In the genomic region with DNA sequence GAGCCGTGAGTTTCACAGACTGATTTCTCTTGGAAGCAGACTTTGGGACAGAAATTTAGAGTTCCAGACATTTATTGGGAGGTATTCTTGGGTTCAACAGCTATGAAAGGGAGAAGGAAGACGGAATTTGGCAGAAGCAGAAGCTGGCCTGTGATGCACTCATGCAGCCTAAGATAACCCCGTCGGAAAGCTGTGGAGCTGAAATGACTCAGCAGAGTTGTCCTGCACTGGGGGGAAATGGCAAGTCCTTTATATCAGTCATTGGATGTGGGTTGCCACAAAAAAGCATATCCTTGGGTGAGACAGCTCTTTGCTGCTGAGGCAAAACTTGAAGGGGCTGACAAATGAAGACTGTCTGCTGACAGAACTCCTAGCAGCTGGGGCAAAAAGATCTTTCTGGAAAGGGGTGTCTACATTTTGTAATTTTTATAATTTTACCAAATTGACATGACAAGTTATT, we compare ENCODE assay signal across 8 cellular contexts. TPM values are rescaled to one million over a fixed set of nuclear protein-coding genes. Genes with fewer than 3 reads are reported as not detected.
A peak's percentile ranks its signal among the peaks of the same experiment; 100 is the strongest.
DNase-seq lines count a peak whose midpoint lies in the region; ATAC-seq and TF ChIP-seq lines count a peak whose summit lies in the region.

No MANE protein-coding gene starts in this region.

- peak overlapping the region; percentile 60 for H2AFZ ChIP-seq in GM23248

- intact Hi-C loops in left cardiac atrium (cut with DNase I) (loop anchor here in 1 of 2 donors (10.0 kb wide), 1 partner anchor 47 kb away; no protein-coding TSS in a partner anchor), testis (cut with DNase I; ENCODE audit: low total_unique reads) (loop anchor here (10.0 kb wide), 1 partner anchor 283 kb away; the partner anchor contains the start of gene DNAJB12)

- peak overlapping the region in 10 of 11 experiments; percentile 13 to 65 (median 44); a peak in 17 of 22 replicates for H3K27ac ChIP-seq in BLaER1 treated with 17β-estradiol and CSF1 and Interleukin-3, amounts not matched to agents 10 nM and 100 nM
- H3K27ac ChIP-seq in GM23248, result peak overlapping the region; percentile 47
- H3K27ac ChIP-seq in testis, result no peak overlapping the region

- no peaks in the 10 kb centered on the region for H3K9me2 ChIP-seq in GM23248 (ENCODE audit: insufficient read depth)

- DNase-seq in GM23248 (peak; percentile 87), left cardiac atrium (peak; percentile 59), testis (peak; percentile 21), COLO829 (ENCODE audit: low spot score) (no peak)
- peak; percentile 43 for DNase-seq in T-helper 2 cell treated with Interferon-gamma antibody and Interleukin-4, amounts not matched to agents 5 μg/mL and 100 μg/mL, for 36 hours (ENCODE audit: low spot score)
- no peak for DNase-seq in naive thymus-derived CD8-positive, alpha-beta T cell

- H3K27ac Mint-ChIP-seq in T-helper 2 cell treated with Interferon-gamma antibody and Interleukin-4, amounts not matched to agents 5 μg/mL and 100 μg/mL, for 36 hours, result no peak overlapping the region
- H3K27ac Mint-ChIP-seq in naive thymus-derived CD8-positive, alpha-beta T cell, result no peak overlapping the region

- 4 to 5% methylated on average over 4 of the region's 4 CpGs for WGBS in GM23248 (ENCODE audit: low coverage in 1 of 2, low lambda C conversion rate in 2 of 2, missing lambda C conversion rate in 2 of 2), 2 experiments
- WGBS in testis, 2 donors, result 53 to 54% methylated on average over 4 of the region's 4 CpGs

- no peak overlapping the region for H3K4me3 Mint-ChIP-seq in T-helper 2 cell treated with Interferon-gamma antibody and Interleukin-4, amounts not matched to agents 5 μg/mL and 100 μg/mL, for 36 hours
- no peak overlapping the region for H3K4me3 Mint-ChIP-seq in naive thymus-derived CD8-positive, alpha-beta T cell

- no peaks in the 10 kb centered on the region for H3K9me3 ChIP-seq in BLaER1 treated with 17β-estradiol and CSF1 and Interleukin-3, amounts not matched to agents 10 nM and 100 nM (replicated peaks in 1 of 11)
- no peaks in the 10 kb centered on the region for H3K9me3 ChIP-seq in GM23248 (ENCODE audit: low read depth)
- no peaks in the 10 kb centered on the region for H3K9me3 ChIP-seq in testis

- H3K9me3 Mint-ChIP-seq in T-helper 2 cell treated with Interferon-gamma antibody and Interleukin-4, amounts not matched to agents 5 μg/mL and 100 μg/mL, for 36 hours, result no peaks in the 10 kb centered on the region
- H3K9me3 Mint-ChIP-seq in naive thymus-derived CD8-positive, alpha-beta T cell, result no peaks in the 10 kb centered on the region

- H3K4me1 ChIP-seq in BLaER1 treated with 17β-estradiol and CSF1 and Interleukin-3, amounts not matched to agents 10 nM and 100 nM, result peaks cover 0 to 27% (median 16%) of the 10 kb centered on the region in 10 experiments; a peak in 17 of 20 replicates
- H3K4me1 ChIP-seq in GM23248 (ENCODE audit: insufficient read depth) (0 out of 2 replicates have a peak, but pooled peaks cover 11% of the 10 kb centered on the region), testis (no peaks in the 10 kb centered on the region)

- POLR2A ChIA-PET in naive thymus-derived CD8-positive, alpha-beta T cell (lab: Charles Lee), result no interaction called here

- ATAC-seq in left cardiac atrium, result peak; percentile 97 to 99
- ATAC-seq in HG02973 (IDR thresholded peaks at IDR 0.05; ENCODE audit: unreplicated experiment), result no peak
- no peak for ATAC-seq in naive thymus-derived CD8-positive, alpha-beta T cell

- peak overlapping the region in 10 of 11 experiments; percentile 32 to 77 (median 62); a peak in 17 of 22 replicates for H3K4me2 ChIP-seq in BLaER1 treated with 17β-estradiol and CSF1 and Interleukin-3, amounts not matched to agents 10 nM and 100 nM
- no peak overlapping the region for H3K4me2 ChIP-seq in GM23248 (ENCODE audit: unreplicated experiment)

- in situ Hi-C loops in GM23248 (cut with MboI), result no loop called here

- no peak overlapping the region for H3K4me3 ChIP-seq in BLaER1 treated with 17β-estradiol and CSF1 and Interleukin-3, amounts not matched to agents 10 nM and 100 nM
- H3K4me3 ChIP-seq in GM23248 (no peak overlapping the region), testis (no peak overlapping the region)

- no peaks in the 10 kb centered on the region for H3F3A ChIP-seq in GM23248 (ENCODE audit: insufficient read depth)

- no peaks in the 10 kb centered on the region for H3K27me3 ChIP-seq in BLaER1 treated with 17β-estradiol and CSF1 and Interleukin-3, amounts not matched to agents 10 nM and 100 nM
- no peaks in the 10 kb centered on the region for H3K27me3 ChIP-seq in GM23248 (replicated peaks; ENCODE audit: insufficient read depth)
- H3K27me3 ChIP-seq in testis, result no peaks in the 10 kb centered on the region

- H3K4me1 Mint-ChIP-seq in T-helper 2 cell treated with Interferon-gamma antibody and Interleukin-4, amounts not matched to agents 5 μg/mL and 100 μg/mL, for 36 hours (ENCODE audit: low read depth), result peaks cover 5% of the 10 kb centered on the region
- no peaks in the 10 kb centered on the region for H3K4me1 Mint-ChIP-seq in naive thymus-derived CD8-positive, alpha-beta T cell

- H3K36me3 Mint-ChIP-seq in T-helper 2 cell treated with Interferon-gamma antibody and Interleukin-4, amounts not matched to agents 5 μg/mL and 100 μg/mL, for 36 hours (ENCODE audit: low read depth), result no peaks in the 10 kb centered on the region
- H3K36me3 Mint-ChIP-seq in naive thymus-derived CD8-positive, alpha-beta T cell, result no peaks in the 10 kb centered on the region

- H3K9ac ChIP-seq in BLaER1 treated with 17β-estradiol and CSF1 and Interleukin-3, amounts not matched to agents 10 nM and 100 nM, result peak overlapping the region in 4 of 11 experiments; percentile 11 to 40 (median 16); a peak in 1 of 22 replicates
- H3K9ac ChIP-seq in GM23248, result no peak overlapping the region

- TF ChIP-seq CTCF in testis (IDR thresholded peaks at IDR 0.05), result no peak

- peaks cover 6% of the 10 kb centered on the region for H3K27me3 Mint-ChIP-seq in T-helper 2 cell treated with Interferon-gamma antibody and Interleukin-4, amounts not matched to agents 5 μg/mL and 100 μg/mL, for 36 hours (ENCODE audit: low read depth)
- H3K27me3 Mint-ChIP-seq in naive thymus-derived CD8-positive, alpha-beta T cell, result peaks cover 0 to 9% (median 3%) of the 10 kb centered on the region in 5 donors

- no peak for TF ChIP-seq POLR2A in testis (IDR thresholded peaks at IDR 0.05)

- no peaks in the 10 kb centered on the region for H3K36me3 ChIP-seq in BLaER1 treated with 17β-estradiol and CSF1 and Interleukin-3, amounts not matched to agents 10 nM and 100 nM
- H3K36me3 ChIP-seq in GM23248 (ENCODE audit: low read depth) (no peaks in the 10 kb centered on the region), testis (ENCODE audit: low read depth, missing control alignments) (no peaks in the 10 kb centered on the region)

- H4K20me1 ChIP-seq in BLaER1 treated with 17β-estradiol and CSF1 and Interleukin-3, amounts not matched to agents 10 nM and 100 nM, result no peaks in the 10 kb centered on the region
- no peaks in the 10 kb centered on the region for H4K20me1 ChIP-seq in GM23248 (ENCODE audit: insufficient read depth)

- H3K79me2 ChIP-seq in GM23248 (ENCODE audit: insufficient read depth), result no peaks in the 10 kb centered on the region

RNA-seq across cellular contexts. Expression of gene MICU1, which starts 11.5 kb away (rescaled TPM):
- 37.3 and 37.9 TPM in 2 replicates for total RNA-seq in GM23248 (2014; rRNA removed; shearing (Covaris generic))
- polyA plus RNA-seq in GM23248 (2016; fragmentation: Nextera tagmentation; extraction: Ambion mirVana), result 41.9 and 45.0 TPM in 2 replicates
- total RNA-seq in left cardiac atrium, result 10 to 100 TPM; 41.0 to 44.8 TPM
- total RNA-seq in testis, result 10 to 100 TPM; 34.7 to 42.7 TPM
- polyA plus RNA-seq in testis (ENCODE audit: insufficient read depth, low read depth, low replicate concordance), result 38.9 TPM
- total RNA-seq in naive thymus-derived CD8-positive, alpha-beta T cell, result 10 to 100 TPM; 25.9 to 26.4 TPM
- 10 to 100 TPM; 20.7 to 24.1 (median 21.4) TPM for polyA plus RNA-seq in naive thymus-derived CD8-positive, alpha-beta T cell

RNA-seq across cellular contexts. Expression of gene MCU, which starts 54.5 kb away (rescaled TPM):
- total RNA-seq in GM23248 (2014; rRNA removed; shearing (Covaris generic)), result 29.5 and 57.7 TPM in 2 replicates
- 30.9 and 34.0 TPM in 2 replicates for polyA plus RNA-seq in GM23248 (2016; fragmentation: Nextera tagmentation; extraction: Ambion mirVana)
- 10 to 100 TPM; 16.1 to 21.1 TPM for total RNA-seq in left cardiac atrium
- total RNA-seq in testis, result 10 to 100 TPM; 16.9 to 20.0 TPM
- polyA plus RNA-seq in testis (ENCODE audit: insufficient read depth, low read depth, low replicate concordance), result 15.0 TPM
- 10 to 100 TPM in 1 of 2 experiments, 1 to 10 TPM in 1; 9.9 to 10.6 TPM for total RNA-seq in naive thymus-derived CD8-positive, alpha-beta T cell
- 1 to 10 TPM; 4.1 to 9.0 (median 6.2) TPM for polyA plus RNA-seq in naive thymus-derived CD8-positive, alpha-beta T cell

Comparison
In these comparisons a context has a peak if more than half of its experiments do, and no peak if none do; other contexts are left out.
1. H3K27ac ChIP-seq: peak in BLaER1 treated with 17β-estradiol and CSF1 and Interleukin-3, amounts not matched to agents 10 nM and 100 nM (10 of 11) and GM23248 (single experiment); none in testis (0 of 2).
2. DNase-seq: peak in GM23248 (single experiment), T-helper 2 cell treated with Interferon-gamma antibody and Interleukin-4, amounts not matched to agents 5 μg/mL and 100 μg/mL, for 36 hours (single experiment), left cardiac atrium (single experiment) and testis (single experiment); none in naive thymus-derived CD8-positive, alpha-beta T cell (0 of 10) and COLO829 (single experiment).
3. ATAC-seq: peak in left cardiac atrium (2 of 2); none in HG02973 (single experiment) and naive thymus-derived CD8-positive, alpha-beta T cell (0 of 2).